ENCODE assay signal across 16 cellular contexts in the genomic region with DNA sequence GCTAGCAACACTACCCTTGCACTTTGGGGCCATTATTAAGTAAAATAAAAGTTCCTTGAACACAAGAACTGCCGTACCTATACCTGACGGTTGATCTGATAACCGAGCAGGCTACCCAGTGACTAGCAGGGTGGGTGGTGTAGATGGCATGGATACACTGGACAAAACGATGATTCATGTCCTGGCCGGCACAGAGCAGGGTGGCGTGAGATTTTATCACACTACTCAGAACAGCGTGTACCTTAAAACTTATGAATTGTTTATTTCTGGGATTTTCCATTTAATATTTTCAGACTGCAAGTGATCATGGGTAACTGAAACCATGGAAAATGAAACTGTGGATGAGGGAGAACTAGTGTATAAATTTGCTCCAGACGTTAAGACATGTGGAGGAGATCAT. TPM values are rescaled to one million over a fixed set of nuclear protein-coding genes. Genes with fewer than 3 reads are reported as not detected.
A peak's percentile ranks its signal among the peaks of the same experiment; 100 is the strongest.
DNase-seq lines count a peak whose midpoint lies in the region; ATAC-seq and TF ChIP-seq lines count a peak whose summit lies in the region.
"Had no signal": no experiment of that assay in that cellular context is flagged by ENCODE, and none has a peak within 500 bp of the region (broad histone marks: within the 10 kb centered on the region; RNA-seq: fewer than 3 reads in every experiment).

No MANE protein-coding gene starts in this region.

- peaks cover 20% of the 10 kb centered on the region for H3K4me1 Mint-ChIP-seq in osteocyte (ENCODE audit: unreplicated experiment)
- H3K4me1 Mint-ChIP-seq: immature natural killer cell had no signal

- peaks cover 53% of the 10 kb centered on the region for H3K4me1 ChIP-seq in RWPE2 (ENCODE audit: insufficient read depth, poor library complexity, severe bottlenecking)
- H3K4me1 ChIP-seq: psoas muscle had no signal

- no peak overlapping the region for H3K4me3 Mint-ChIP-seq in osteocyte (ENCODE audit: unreplicated experiment)
- H3K4me3 Mint-ChIP-seq: activated naive CD4-positive, alpha-beta T cell treated with anti-CD3 and anti-CD28 coated beads, Interleukin-2, amount 50 U/mL, for 24 hours; immature natural killer cell had no signal

- H3K36me3 Mint-ChIP-seq in osteocyte (ENCODE audit: unreplicated experiment), result no peaks in the 10 kb centered on the region
- H3K36me3 Mint-ChIP-seq: activated naive CD4-positive, alpha-beta T cell treated with anti-CD3 and anti-CD28 coated beads, Interleukin-2, amount 50 U/mL, for 24 hours; immature natural killer cell had no signal

- no peaks in the 10 kb centered on the region for H3K9me3 Mint-ChIP-seq in osteocyte (ENCODE audit: unreplicated experiment)
- H3K9me3 Mint-ChIP-seq: activated naive CD4-positive, alpha-beta T cell treated with anti-CD3 and anti-CD28 coated beads, Interleukin-2, amount 50 U/mL, for 24 hours; immature natural killer cell had no signal

- no peak overlapping the region for H3K4me3 ChIP-seq in RWPE2 (ENCODE audit: severe bottlenecking)
- H3K4me3 ChIP-seq: GM12878, psoas muscle, SK-N-MC had no signal

- no peaks in the 10 kb centered on the region for H3K36me3 ChIP-seq in RWPE2 (ENCODE audit: low read depth)

- TF ChIP-seq CTCF in RWPE2 (IDR thresholded peaks at IDR 0.05; ENCODE audit: poor library complexity, severe bottlenecking), result no peak
- TF ChIP-seq CTCF in osteocyte (IDR thresholded peaks at IDR 0.05), result no peak

- DNase-seq in EH (ENCODE audit: low read depth), result peak; percentile 34
- DNase-seq in RWPE2 (ENCODE audit: low spot score), result peak; percentile 85
- no peak for DNase-seq in epithelial cell of prostate (ENCODE audit: low read depth, low spot score)
- DNase-seq in osteocyte (ENCODE audit: extremely low spot score, unreplicated experiment), result no peak
- DNase-seq in epidermal melanocyte (ENCODE audit: insufficient read length, low spot score), result no peak
- DNase-seq in HK-2 (ENCODE audit: unreplicated experiment), result no peak
- DNase-seq in DMS114 treated with DMSO at 0.1 percent for 48 hours (lab: John Stamatoyannopoulos, UW; ENCODE audit: unreplicated experiment), result no peak
- DNase-seq in activated CD4-positive, alpha-beta T cell treated with anti-CD3 and anti-CD28 coated beads for 48 hours, result no peak
- DNase-seq: AML-193; DMS79 treated with DMSO at 0.1 percent for 48 hours; immature natural killer cell; NK-92 treated with Interleukin-12 subunit alpha and Interleukin-12 subunit beta, amount 100 ng/mL, for 24 hours; psoas muscle had no signal

- peak overlapping the region; percentile 5 for H3K27ac Mint-ChIP-seq in osteocyte (ENCODE audit: unreplicated experiment)
- H3K27ac Mint-ChIP-seq: activated naive CD4-positive, alpha-beta T cell treated with anti-CD3 and anti-CD28 coated beads, Interleukin-2, amount 50 U/mL, for 24 hours; immature natural killer cell had no signal

- H3K27me3 Mint-ChIP-seq in osteocyte (ENCODE audit: unreplicated experiment), result peaks cover 22% of the 10 kb centered on the region

- peak; percentile 91 for ATAC-seq in RWPE2 (ENCODE audit: low read depth)
- ATAC-seq: GM12878, psoas muscle had no signal

- H3K9me3 ChIP-seq in RWPE2 (ENCODE audit: severe bottlenecking), result no peaks in the 10 kb centered on the region
- H3K9me3 ChIP-seq: psoas muscle had no signal

- no peaks in the 10 kb centered on the region for H3K27me3 ChIP-seq in RWPE2 (ENCODE audit: insufficient read depth, poor library complexity, severe bottlenecking)

- peak overlapping the region; percentile 96 for H3K27ac ChIP-seq in RWPE2 (ENCODE audit: poor library complexity, severe bottlenecking)
- peak overlapping the region; percentile 52 for H3K27ac ChIP-seq in epithelial cell of prostate
- H3K27ac ChIP-seq: psoas muscle, SK-N-MC had no signal

RNA-seq across cellular contexts. Expression of gene MSI2, which starts 41.0 kb away (rescaled TPM):
- 68.5 and 75.5 TPM in 2 replicates for total RNA-seq in osteocyte

Comparison
In these comparisons a context has a peak if more than half of its experiments do, and no peak if none do; other contexts are left out.
1. DNase-seq: peak in EH (single experiment) and RWPE2 (single experiment); none in epithelial cell of prostate (single experiment), osteocyte (single experiment), epidermal melanocyte (single experiment), HK-2 (single experiment), DMS114 treated with DMSO at 0.1 percent for 48 hours (single experiment) and activated CD4-positive, alpha-beta T cell treated with anti-CD3 and anti-CD28 coated beads for 48 hours (single experiment).